ENCODE assay signal across 1 cellular context in the genomic region with DNA sequence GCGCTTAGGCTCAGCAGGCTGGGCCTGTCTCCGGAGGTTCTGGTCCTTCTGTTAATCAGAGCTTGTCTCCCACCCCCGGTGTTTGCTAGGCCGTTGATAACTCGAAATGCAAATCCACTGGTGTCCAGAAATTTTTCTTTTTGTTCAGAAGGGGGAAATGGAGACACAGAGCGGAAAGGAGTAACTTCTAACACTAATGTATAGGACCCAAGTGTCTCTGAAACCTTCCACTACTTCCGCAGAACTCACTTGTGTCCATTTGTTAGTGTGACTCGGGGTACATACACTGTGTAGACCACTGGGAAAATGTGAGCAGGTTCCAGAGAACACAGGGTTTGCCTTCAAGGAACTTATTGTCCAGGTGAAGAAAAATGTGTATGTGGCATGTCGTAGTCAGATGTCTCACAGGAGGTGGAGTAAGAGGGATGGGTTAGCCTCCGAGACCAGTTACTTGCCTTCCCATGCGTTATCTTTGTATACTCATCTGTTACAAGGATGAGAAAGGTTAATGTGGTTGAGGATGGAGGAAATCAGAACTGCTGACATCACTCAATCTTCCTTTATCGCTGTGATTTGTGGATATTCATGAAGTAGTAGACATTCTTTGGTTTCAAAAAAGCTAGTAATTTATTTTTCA.
TF ChIP-seq lines count a peak whose summit lies in the region.

No MANE protein-coding gene starts in this region.

TF ChIP-seq in K562, 482 proteins besides CTCF, POLR2A, EP300 and RAD21 (continued from another document and continues in another):
- TF ChIP-seq, protein P1, sequence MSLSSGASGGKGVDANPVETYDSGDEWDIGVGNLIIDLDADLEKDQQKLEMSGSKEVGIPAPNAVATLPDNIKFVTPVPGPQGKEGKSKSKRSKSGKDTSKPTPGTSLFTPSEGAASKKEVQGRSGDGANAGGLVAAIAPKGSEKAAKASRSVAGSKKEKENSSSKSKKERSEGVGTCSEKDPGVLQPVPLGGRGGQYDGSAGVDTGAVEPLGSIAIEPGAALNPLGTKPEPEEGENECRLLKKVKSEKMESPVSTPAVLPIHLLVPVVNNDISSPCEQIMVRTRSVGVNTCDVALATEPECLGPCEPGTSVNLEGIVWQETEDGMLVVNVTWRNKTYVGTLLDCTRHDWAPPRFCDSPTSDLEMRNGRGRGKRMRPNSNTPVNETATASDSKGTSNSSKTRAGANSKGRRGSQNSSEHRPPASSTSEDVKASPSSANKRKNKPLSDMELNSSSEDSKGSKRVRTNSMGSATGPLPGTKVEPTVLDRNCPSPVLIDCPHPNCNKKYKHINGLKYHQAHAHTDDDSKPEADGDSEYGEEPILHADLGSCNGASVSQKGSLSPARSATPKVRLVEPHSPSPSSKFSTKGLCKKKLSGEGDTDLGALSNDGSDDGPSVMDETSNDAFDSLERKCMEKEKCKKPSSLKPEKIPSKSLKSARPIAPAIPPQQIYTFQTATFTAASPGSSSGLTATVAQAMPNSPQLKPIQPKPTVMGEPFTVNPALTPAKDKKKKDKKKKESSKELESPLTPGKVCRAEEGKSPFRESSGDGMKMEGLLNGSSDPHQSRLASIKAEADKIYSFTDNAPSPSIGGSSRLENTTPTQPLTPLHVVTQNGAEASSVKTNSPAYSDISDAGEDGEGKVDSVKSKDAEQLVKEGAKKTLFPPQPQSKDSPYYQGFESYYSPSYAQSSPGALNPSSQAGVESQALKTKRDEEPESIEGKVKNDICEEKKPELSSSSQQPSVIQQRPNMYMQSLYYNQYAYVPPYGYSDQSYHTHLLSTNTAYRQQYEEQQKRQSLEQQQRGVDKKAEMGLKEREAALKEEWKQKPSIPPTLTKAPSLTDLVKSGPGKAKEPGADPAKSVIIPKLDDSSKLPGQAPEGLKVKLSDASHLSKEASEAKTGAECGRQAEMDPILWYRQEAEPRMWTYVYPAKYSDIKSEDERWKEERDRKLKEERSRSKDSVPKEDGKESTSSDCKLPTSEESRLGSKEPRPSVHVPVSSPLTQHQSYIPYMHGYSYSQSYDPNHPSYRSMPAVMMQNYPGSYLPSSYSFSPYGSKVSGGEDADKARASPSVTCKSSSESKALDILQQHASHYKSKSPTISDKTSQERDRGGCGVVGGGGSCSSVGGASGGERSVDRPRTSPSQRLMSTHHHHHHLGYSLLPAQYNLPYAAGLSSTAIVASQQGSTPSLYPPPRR (CRISPR knock-in tag; IDR thresholded peaks at IDR 0.05; ENCODE audit: borderline replicate concordance): no peak
- TF ChIP-seq TOE1 (IDR thresholded peaks at IDR 0.05; ENCODE audit: borderline replicate concordance) (no peak), TOE1 (CRISPR knock-in tag; IDR thresholded peaks at IDR 0.05; ENCODE audit: borderline replicate concordance, low read depth) (no peak), SMARCA5 (IDR thresholded peaks at IDR 0.05) (no peak), CCNT2 (IDR thresholded peaks at IDR 0.05; ENCODE audit: borderline replicate concordance, extremely low read depth, insufficient read length, low read depth, low read length) (peak; percentile 69), MYBL2 (IDR thresholded peaks at IDR 0.05; ENCODE audit: low read depth) (no peak), MYBL2 (CRISPR knock-in tag; IDR thresholded peaks at IDR 0.05; ENCODE audit: borderline replicate concordance) (no peak), KHSRP (IDR thresholded peaks at IDR 0.05) (0 out of 2 replicates have a peak, but pooled peaks have one; percentile 33), TEAD1 (CRISPR knock-in tag; IDR thresholded peaks at IDR 0.05) (peak in 1 of 2 experiments; percentile 80; a peak in 2 of 4 replicates), BCL6 (CRISPR knock-in tag; IDR thresholded peaks at IDR 0.05) (no peak), TAF1 (IDR thresholded peaks at IDR 0.05; ENCODE audit: control insufficient read depth, extremely low read depth, insufficient read depth, low read length, severe bottlenecking) (peak; percentile 47), CAMTA2 (CRISPR knock-in tag; conservative IDR thresholded peaks at IDR 0.05) (no peak), NR1H2 (CRISPR knock-in tag; IDR thresholded peaks at IDR 0.05) (no peak), ZZZ3 (IDR thresholded peaks at IDR 0.05) (no peak), NONO (IDR thresholded peaks at IDR 0.05; ENCODE audit: low read depth in 2 of 2, low read length in 1 of 2) (no peak), ETV1 (tag; conservative IDR thresholded peaks at IDR 0.05; ENCODE audit: low read depth) (peak; percentile 80), RAD51 (IDR thresholded peaks at IDR 0.05; ENCODE audit: borderline replicate concordance, low read depth) (no peak; the same call in 1 of the 2 replicates), RBM14 (IDR thresholded peaks at IDR 0.05; ENCODE audit: borderline replicate concordance, insufficient read depth, low read depth, low read length) (no peak), GABPB1 (CRISPR knock-in tag; IDR thresholded peaks at IDR 0.05) (no peak), RFX7 (CRISPR knock-in tag; IDR thresholded peaks at IDR 0.05) (no peak), ZNF551 (CRISPR knock-in tag; IDR thresholded peaks at IDR 0.05) (no peak)
- TF ChIP-seq, protein P2, sequence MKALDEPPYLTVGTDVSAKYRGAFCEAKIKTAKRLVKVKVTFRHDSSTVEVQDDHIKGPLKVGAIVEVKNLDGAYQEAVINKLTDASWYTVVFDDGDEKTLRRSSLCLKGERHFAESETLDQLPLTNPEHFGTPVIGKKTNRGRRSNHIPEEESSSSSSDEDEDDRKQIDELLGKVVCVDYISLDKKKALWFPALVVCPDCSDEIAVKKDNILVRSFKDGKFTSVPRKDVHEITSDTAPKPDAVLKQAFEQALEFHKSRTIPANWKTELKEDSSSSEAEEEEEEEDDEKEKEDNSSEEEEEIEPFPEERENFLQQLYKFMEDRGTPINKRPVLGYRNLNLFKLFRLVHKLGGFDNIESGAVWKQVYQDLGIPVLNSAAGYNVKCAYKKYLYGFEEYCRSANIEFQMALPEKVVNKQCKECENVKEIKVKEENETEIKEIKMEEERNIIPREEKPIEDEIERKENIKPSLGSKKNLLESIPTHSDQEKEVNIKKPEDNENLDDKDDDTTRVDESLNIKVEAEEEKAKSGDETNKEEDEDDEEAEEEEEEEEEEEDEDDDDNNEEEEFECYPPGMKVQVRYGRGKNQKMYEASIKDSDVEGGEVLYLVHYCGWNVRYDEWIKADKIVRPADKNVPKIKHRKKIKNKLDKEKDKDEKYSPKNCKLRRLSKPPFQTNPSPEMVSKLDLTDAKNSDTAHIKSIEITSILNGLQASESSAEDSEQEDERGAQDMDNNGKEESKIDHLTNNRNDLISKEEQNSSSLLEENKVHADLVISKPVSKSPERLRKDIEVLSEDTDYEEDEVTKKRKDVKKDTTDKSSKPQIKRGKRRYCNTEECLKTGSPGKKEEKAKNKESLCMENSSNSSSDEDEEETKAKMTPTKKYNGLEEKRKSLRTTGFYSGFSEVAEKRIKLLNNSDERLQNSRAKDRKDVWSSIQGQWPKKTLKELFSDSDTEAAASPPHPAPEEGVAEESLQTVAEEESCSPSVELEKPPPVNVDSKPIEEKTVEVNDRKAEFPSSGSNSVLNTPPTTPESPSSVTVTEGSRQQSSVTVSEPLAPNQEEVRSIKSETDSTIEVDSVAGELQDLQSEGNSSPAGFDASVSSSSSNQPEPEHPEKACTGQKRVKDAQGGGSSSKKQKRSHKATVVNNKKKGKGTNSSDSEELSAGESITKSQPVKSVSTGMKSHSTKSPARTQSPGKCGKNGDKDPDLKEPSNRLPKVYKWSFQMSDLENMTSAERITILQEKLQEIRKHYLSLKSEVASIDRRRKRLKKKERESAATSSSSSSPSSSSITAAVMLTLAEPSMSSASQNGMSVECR (CRISPR knock-in tag; IDR thresholded peaks at IDR 0.05): 0 out of 2 replicates have a peak, but pooled peaks have one; percentile 1
- TF ChIP-seq, protein P3, sequence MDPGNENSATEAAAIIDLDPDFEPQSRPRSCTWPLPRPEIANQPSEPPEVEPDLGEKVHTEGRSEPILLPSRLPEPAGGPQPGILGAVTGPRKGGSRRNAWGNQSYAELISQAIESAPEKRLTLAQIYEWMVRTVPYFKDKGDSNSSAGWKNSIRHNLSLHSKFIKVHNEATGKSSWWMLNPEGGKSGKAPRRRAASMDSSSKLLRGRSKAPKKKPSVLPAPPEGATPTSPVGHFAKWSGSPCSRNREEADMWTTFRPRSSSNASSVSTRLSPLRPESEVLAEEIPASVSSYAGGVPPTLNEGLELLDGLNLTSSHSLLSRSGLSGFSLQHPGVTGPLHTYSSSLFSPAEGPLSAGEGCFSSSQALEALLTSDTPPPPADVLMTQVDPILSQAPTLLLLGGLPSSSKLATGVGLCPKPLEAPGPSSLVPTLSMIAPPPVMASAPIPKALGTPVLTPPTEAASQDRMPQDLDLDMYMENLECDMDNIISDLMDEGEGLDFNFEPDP (CRISPR knock-in tag; IDR thresholded peaks at IDR 0.05): no peak
- TF ChIP-seq, protein P4, sequence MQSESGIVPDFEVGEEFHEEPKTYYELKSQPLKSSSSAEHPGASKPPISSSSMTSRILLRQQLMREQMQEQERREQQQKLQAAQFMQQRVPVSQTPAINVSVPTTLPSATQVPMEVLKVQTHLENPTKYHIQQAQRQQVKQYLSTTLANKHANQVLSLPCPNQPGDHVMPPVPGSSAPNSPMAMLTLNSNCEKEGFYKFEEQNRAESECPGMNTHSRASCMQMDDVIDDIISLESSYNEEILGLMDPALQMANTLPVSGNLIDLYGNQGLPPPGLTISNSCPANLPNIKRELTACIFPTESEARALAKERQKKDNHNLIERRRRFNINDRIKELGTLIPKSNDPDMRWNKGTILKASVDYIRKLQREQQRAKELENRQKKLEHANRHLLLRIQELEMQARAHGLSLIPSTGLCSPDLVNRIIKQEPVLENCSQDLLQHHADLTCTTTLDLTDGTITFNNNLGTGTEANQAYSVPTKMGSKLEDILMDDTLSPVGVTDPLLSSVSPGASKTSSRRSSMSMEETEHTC (IDR thresholded peaks at IDR 0.05): 0 out of 2 replicates have a peak, but pooled peaks have one; percentile 25
- TF ChIP-seq, protein P5, sequence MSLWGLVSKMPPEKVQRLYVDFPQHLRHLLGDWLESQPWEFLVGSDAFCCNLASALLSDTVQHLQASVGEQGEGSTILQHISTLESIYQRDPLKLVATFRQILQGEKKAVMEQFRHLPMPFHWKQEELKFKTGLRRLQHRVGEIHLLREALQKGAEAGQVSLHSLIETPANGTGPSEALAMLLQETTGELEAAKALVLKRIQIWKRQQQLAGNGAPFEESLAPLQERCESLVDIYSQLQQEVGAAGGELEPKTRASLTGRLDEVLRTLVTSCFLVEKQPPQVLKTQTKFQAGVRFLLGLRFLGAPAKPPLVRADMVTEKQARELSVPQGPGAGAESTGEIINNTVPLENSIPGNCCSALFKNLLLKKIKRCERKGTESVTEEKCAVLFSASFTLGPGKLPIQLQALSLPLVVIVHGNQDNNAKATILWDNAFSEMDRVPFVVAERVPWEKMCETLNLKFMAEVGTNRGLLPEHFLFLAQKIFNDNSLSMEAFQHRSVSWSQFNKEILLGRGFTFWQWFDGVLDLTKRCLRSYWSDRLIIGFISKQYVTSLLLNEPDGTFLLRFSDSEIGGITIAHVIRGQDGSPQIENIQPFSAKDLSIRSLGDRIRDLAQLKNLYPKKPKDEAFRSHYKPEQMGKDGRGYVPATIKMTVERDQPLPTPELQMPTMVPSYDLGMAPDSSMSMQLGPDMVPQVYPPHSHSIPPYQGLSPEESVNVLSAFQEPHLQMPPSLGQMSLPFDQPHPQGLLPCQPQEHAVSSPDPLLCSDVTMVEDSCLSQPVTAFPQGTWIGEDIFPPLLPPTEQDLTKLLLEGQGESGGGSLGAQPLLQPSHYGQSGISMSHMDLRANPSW (CRISPR knock-in tag; IDR thresholded peaks at IDR 0.05): no peak
- TF ChIP-seq, protein P6, sequence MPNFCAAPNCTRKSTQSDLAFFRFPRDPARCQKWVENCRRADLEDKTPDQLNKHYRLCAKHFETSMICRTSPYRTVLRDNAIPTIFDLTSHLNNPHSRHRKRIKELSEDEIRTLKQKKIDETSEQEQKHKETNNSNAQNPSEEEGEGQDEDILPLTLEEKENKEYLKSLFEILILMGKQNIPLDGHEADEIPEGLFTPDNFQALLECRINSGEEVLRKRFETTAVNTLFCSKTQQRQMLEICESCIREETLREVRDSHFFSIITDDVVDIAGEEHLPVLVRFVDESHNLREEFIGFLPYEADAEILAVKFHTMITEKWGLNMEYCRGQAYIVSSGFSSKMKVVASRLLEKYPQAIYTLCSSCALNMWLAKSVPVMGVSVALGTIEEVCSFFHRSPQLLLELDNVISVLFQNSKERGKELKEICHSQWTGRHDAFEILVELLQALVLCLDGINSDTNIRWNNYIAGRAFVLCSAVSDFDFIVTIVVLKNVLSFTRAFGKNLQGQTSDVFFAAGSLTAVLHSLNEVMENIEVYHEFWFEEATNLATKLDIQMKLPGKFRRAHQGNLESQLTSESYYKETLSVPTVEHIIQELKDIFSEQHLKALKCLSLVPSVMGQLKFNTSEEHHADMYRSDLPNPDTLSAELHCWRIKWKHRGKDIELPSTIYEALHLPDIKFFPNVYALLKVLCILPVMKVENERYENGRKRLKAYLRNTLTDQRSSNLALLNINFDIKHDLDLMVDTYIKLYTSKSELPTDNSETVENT (CRISPR knock-in tag; IDR thresholded peaks at IDR 0.05): no peak
- TF ChIP-seq, protein P7, sequence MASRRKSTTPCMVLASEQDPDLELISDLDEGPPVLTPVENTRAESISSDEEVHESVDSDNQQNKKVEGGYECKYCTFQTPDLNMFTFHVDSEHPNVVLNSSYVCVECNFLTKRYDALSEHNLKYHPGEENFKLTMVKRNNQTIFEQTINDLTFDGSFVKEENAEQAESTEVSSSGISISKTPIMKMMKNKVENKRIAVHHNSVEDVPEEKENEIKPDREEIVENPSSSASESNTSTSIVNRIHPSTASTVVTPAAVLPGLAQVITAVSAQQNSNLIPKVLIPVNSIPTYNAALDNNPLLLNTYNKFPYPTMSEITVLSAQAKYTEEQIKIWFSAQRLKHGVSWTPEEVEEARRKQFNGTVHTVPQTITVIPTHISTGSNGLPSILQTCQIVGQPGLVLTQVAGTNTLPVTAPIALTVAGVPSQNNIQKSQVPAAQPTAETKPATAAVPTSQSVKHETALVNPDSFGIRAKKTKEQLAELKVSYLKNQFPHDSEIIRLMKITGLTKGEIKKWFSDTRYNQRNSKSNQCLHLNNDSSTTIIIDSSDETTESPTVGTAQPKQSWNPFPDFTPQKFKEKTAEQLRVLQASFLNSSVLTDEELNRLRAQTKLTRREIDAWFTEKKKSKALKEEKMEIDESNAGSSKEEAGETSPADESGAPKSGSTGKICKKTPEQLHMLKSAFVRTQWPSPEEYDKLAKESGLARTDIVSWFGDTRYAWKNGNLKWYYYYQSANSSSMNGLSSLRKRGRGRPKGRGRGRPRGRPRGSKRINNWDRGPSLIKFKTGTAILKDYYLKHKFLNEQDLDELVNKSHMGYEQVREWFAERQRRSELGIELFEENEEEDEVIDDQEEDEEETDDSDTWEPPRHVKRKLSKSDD (conservative IDR thresholded peaks at IDR 0.05; ENCODE audit: low read length): no peak
- TF ChIP-seq, protein P8, sequence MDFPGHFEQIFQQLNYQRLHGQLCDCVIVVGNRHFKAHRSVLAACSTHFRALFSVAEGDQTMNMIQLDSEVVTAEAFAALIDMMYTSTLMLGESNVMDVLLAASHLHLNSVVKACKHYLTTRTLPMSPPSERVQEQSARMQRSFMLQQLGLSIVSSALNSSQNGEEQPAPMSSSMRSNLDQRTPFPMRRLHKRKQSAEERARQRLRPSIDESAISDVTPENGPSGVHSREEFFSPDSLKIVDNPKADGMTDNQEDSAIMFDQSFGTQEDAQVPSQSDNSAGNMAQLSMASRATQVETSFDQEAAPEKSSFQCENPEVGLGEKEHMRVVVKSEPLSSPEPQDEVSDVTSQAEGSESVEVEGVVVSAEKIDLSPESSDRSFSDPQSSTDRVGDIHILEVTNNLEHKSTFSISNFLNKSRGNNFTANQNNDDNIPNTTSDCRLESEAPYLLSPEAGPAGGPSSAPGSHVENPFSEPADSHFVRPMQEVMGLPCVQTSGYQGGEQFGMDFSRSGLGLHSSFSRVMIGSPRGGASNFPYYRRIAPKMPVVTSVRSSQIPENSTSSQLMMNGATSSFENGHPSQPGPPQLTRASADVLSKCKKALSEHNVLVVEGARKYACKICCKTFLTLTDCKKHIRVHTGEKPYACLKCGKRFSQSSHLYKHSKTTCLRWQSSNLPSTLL (IDR thresholded peaks at IDR 0.05): no peak
